16 cellular contexts compared by ENCODE assay signal in the genomic region with DNA sequence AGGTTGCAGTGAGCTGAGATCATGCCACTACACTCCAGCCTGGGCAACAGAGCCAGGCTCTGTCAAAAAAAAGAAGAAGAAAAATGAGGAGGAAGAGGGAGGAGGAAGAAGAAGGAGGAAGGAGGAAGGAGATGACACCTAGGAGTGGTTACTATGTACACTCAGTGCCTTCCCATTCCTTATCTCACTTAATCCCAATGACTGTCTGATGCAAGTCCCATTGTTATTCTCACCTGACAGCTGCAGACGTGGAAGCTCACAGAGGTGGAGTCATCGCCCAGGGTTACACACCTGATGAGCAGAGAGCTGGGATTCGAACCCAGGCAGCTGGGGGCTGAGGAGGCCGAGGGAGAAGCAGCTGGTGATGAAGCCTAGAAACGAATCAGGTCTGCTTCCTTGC.
"Had no signal": no experiment of that assay in that cellular context is flagged by ENCODE, and none has a peak within 500 bp of the region (broad histone marks: within the 10 kb centered on the region; RNA-seq: fewer than 3 reads in every experiment).

No MANE protein-coding gene starts in this region.

- H3K36me3 ChIP-seq: adrenal gland, esophagus muscularis mucosa, left lung, thoracic aorta, upper lobe of right lung had no signal

- H3K36me3 Mint-ChIP-seq: activated naive CD4-positive, alpha-beta T cell treated with anti-CD3 and anti-CD28 coated beads, Interleukin-2, amount 10 ng/mL, durations not matched to agents 7 days and 5 days; natural killer cell treated with Interleukin-12 subunit alpha and Interleukin-12 subunit beta and Interleukin-15 and Interleukin-18, amount 100 ng/mL, for 72 hours; stimulated activated effector memory CD8-positive, alpha-beta T cell treated with anti-CD3 and anti-CD28 coated beads, Interleukin-12 subunit alpha, Interleukin-12 subunit beta, amount 100 ng/mL, for 72 hours had no signal

- H3K4me3 Mint-ChIP-seq: activated naive CD4-positive, alpha-beta T cell treated with anti-CD3 and anti-CD28 coated beads, Interleukin-2, amount 10 ng/mL, durations not matched to agents 7 days and 5 days; memory B cell; natural killer cell treated with Interleukin-12 subunit alpha and Interleukin-12 subunit beta and Interleukin-15 and Interleukin-18, amount 100 ng/mL, for 72 hours; stimulated activated effector memory CD8-positive, alpha-beta T cell treated with anti-CD3 and anti-CD28 coated beads, Interleukin-12 subunit alpha, Interleukin-12 subunit beta, amount 100 ng/mL, for 72 hours had no signal

- H3K9me3 Mint-ChIP-seq: activated naive CD4-positive, alpha-beta T cell treated with anti-CD3 and anti-CD28 coated beads, Interleukin-2, amount 10 ng/mL, durations not matched to agents 7 days and 5 days; activated T-helper 2 cell treated with anti-CD3 and anti-CD28 coated beads, Interferon-gamma antibody, Interleukin-2, Interleukin-4, amounts not matched to agents 10 μg/mL and 5 μg/mL and 100 μg/mL, durations not matched to agents 14 hours and 24 hours and 36 hours; natural killer cell treated with Interleukin-12 subunit alpha and Interleukin-12 subunit beta and Interleukin-15 and Interleukin-18, amount 100 ng/mL, for 72 hours; stimulated activated effector memory CD8-positive, alpha-beta T cell treated with anti-CD3 and anti-CD28 coated beads, Interleukin-12 subunit alpha, Interleukin-12 subunit beta, amount 100 ng/mL, for 72 hours had no signal

- H3K27ac Mint-ChIP-seq: activated naive CD4-positive, alpha-beta T cell treated with anti-CD3 and anti-CD28 coated beads, Interleukin-2, amount 10 ng/mL, durations not matched to agents 7 days and 5 days; activated T-helper 2 cell treated with anti-CD3 and anti-CD28 coated beads, Interferon-gamma antibody, Interleukin-2, Interleukin-4, amounts not matched to agents 10 μg/mL and 5 μg/mL and 100 μg/mL, durations not matched to agents 14 hours and 24 hours and 36 hours; memory B cell; natural killer cell treated with Interleukin-12 subunit alpha and Interleukin-12 subunit beta and Interleukin-15 and Interleukin-18, amount 100 ng/mL, for 72 hours; stimulated activated effector memory CD8-positive, alpha-beta T cell treated with anti-CD3 and anti-CD28 coated beads, Interleukin-12 subunit alpha, Interleukin-12 subunit beta, amount 100 ng/mL, for 72 hours had no signal

- ATAC-seq: left lung; natural killer cell treated with Interleukin-12 subunit alpha and Interleukin-12 subunit beta and Interleukin-15 and Interleukin-18, amount 100 ng/mL, for 72 hours; stimulated activated effector memory CD8-positive, alpha-beta T cell treated with anti-CD3 and anti-CD28 coated beads, Interleukin-12 subunit alpha, Interleukin-12 subunit beta, amount 100 ng/mL, for 72 hours had no signal

- H3K4me1 Mint-ChIP-seq: activated naive CD4-positive, alpha-beta T cell treated with anti-CD3 and anti-CD28 coated beads, Interleukin-2, amount 10 ng/mL, durations not matched to agents 7 days and 5 days; memory B cell; stimulated activated effector memory CD8-positive, alpha-beta T cell treated with anti-CD3 and anti-CD28 coated beads, Interleukin-12 subunit alpha, Interleukin-12 subunit beta, amount 100 ng/mL, for 72 hours had no signal

- H3K4me2 ChIP-seq: hepatocyte had no signal

- H3K9me3 ChIP-seq: adrenal gland, thoracic aorta, upper lobe of right lung had no signal

- H3K27me3 ChIP-seq: left lung had no signal

- H3K27ac ChIP-seq: adrenal gland, esophagus muscularis mucosa, hepatocyte, thoracic aorta had no signal

- H3K4me3 ChIP-seq: adrenal gland, esophagus muscularis mucosa, hepatocyte, left lung, thoracic aorta, upper lobe of right lung had no signal

- H2AFZ ChIP-seq: hepatocyte had no signal

- H3K4me1 ChIP-seq: adrenal gland, esophagus muscularis mucosa had no signal

- DNase-seq: activated CD4-positive, alpha-beta T cell treated with anti-CD3 and anti-CD28 coated beads, Interleukin-2, amount 50 U/mL, for 48 hours; activated CD4-positive, CD25-positive, alpha-beta regulatory T cell treated with anti-CD3 and anti-CD28 coated beads, Interleukin-2, amount 50 U/mL, for 72 hours; activated naive CD4-positive, alpha-beta T cell treated with anti-CD3 and anti-CD28 coated beads, Interleukin-2, amount 10 ng/mL, durations not matched to agents 7 days and 5 days; activated T-cell treated with anti-CD3 and anti-CD28 coated beads, Interleukin-2, amount 50 U/mL, for 1 hour; adrenal gland; caudate nucleus; kidney; left lung; upper lobe of right lung had no signal
